27 cellular contexts compared by ENCODE assay signal in the genomic region with DNA sequence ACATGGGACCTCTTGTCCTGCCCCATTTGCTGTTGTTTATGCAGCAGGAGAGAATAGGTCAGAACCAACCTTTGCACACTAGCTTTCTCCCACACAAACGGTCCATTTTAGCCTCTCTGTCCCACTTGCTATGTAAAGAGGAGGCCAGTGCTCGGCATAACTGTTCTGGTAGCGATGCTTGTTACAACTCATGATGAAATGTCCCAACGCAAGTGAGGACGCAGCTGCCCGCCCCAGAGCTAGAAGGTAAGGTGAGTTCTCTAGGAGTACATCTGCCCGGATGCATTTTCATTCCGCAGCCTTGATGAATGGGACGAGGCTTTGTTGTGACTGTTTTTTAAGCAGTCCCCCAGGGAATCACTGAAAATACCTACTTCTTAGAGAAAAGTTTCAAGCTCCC.
"Had no signal": no experiment of that assay in that cellular context is flagged by ENCODE, and none has a peak within 500 bp of the region (broad histone marks: within the 10 kb centered on the region; RNA-seq: fewer than 3 reads in every experiment).

No MANE protein-coding gene starts in this region.

- DNase-seq: activated CD4-positive, alpha-beta memory T cell treated with anti-CD3 and anti-CD28 coated beads for 36 hours; activated CD4-positive, alpha-beta T cell treated with anti-CD3 and anti-CD28 coated beads for 36 hours; activated CD4-positive, alpha-beta T cell treated with anti-CD3 and anti-CD28 coated beads, Interleukin-2, amount 10 ng/mL, durations not matched to agents 24 days and 14 days; activated CD4-positive, CD25-positive, alpha-beta regulatory T cell; activated CD4-positive, CD25-positive, alpha-beta regulatory T cell treated with anti-CD3 and anti-CD28 coated beads, Interleukin-2, amount 50 U/mL, for 72 hours; activated effector memory CD4-positive, alpha-beta T cell treated with anti-CD3 and anti-CD28 coated beads, Interleukin-2, amount 50 U/mL, for 16 hours; activated naive CD4-positive, alpha-beta T cell treated with anti-CD3 and anti-CD28 coated beads for 36 hours; activated naive CD8-positive, alpha-beta T cell treated with anti-CD3 and anti-CD28 coated beads, Interleukin-2, amount 10 ng/mL, durations not matched to agents 7 days and 5 days; activated T-cell treated with anti-CD3 and anti-CD28 coated beads, Interleukin-2, amount 50 U/mL, for 1 hour; activated T-cell treated with anti-CD3 and anti-CD28 coated beads, Interleukin-2, amount 50 U/mL, for 48 hours; central memory CD4-positive, alpha-beta T cell; cerebellar nuclear complex; cortex of kidney; dermis blood vessel endothelial cell; effector CD8-positive, alpha-beta T cell; foreskin fibroblast; glutamatergic neuron; heart left ventricle; T-helper 2 cell had no signal

- H3K36me3 ChIP-seq: breast epithelium, cardiac muscle cell had no signal

- H3K9me3 ChIP-seq: ascending aorta, breast epithelium, heart left ventricle had no signal

- H3K9me3 Mint-ChIP-seq: activated CD4-positive, alpha-beta memory T cell treated with anti-CD3 and anti-CD28 coated beads for 36 hours; activated CD4-positive, alpha-beta T cell treated with anti-CD3 and anti-CD28 coated beads, Interleukin-2, amount 10 ng/mL, durations not matched to agents 24 days and 14 days; activated naive CD4-positive, alpha-beta T cell treated with anti-CD3 and anti-CD28 coated beads for 36 hours; activated naive CD4-positive, alpha-beta T cell treated with anti-CD3 and anti-CD28 coated beads, Interleukin-2, amount 50 U/mL, for 24 hours; activated naive CD8-positive, alpha-beta T cell treated with anti-CD3 and anti-CD28 coated beads, Interleukin-2, amount 10 ng/mL, durations not matched to agents 7 days and 5 days; activated T-helper 1 cell treated with anti-CD3 and anti-CD28 coated beads, Interleukin-12 subunit alpha, Interleukin-12 subunit beta, Interleukin-2, Interleukin-4 antibody, amounts not matched to agents 30 ng/mL and 10 ng/mL and 1 ng/mL, durations not matched to agents 14 hours and 24 hours and 36 hours; activated T-helper 2 cell treated with anti-CD3 and anti-CD28 coated beads, Interferon-gamma antibody, Interleukin-2, Interleukin-4, amounts not matched to agents 10 μg/mL and 5 μg/mL and 100 μg/mL, durations not matched to agents 14 hours and 24 hours and 36 hours had no signal

- H3K27ac ChIP-seq: ascending aorta, breast epithelium, cardiac muscle cell, epithelial cell of prostate, heart left ventricle had no signal

- H3K27me3 ChIP-seq: ascending aorta, breast epithelium, cardiac muscle cell, heart left ventricle had no signal

- H3K4me3 ChIP-seq: ascending aorta, breast epithelium, cardiac muscle cell, heart left ventricle had no signal

- H3K27ac Mint-ChIP-seq: activated CD4-positive, alpha-beta memory T cell treated with anti-CD3 and anti-CD28 coated beads for 36 hours; activated CD4-positive, alpha-beta T cell treated with anti-CD3 and anti-CD28 coated beads for 36 hours; activated CD4-positive, alpha-beta T cell treated with anti-CD3 and anti-CD28 coated beads, Interleukin-2, amount 10 ng/mL, durations not matched to agents 24 days and 14 days; activated naive CD4-positive, alpha-beta T cell treated with anti-CD3 and anti-CD28 coated beads for 36 hours; activated naive CD4-positive, alpha-beta T cell treated with anti-CD3 and anti-CD28 coated beads, Interleukin-2, amount 50 U/mL, for 24 hours; activated naive CD8-positive, alpha-beta T cell treated with anti-CD3 and anti-CD28 coated beads, Interleukin-2, amount 10 ng/mL, durations not matched to agents 7 days and 5 days; activated T-helper 1 cell treated with anti-CD3 and anti-CD28 coated beads, Interleukin-12 subunit alpha, Interleukin-12 subunit beta, Interleukin-2, Interleukin-4 antibody, amounts not matched to agents 30 ng/mL and 10 ng/mL and 1 ng/mL, durations not matched to agents 14 hours and 24 hours and 36 hours; activated T-helper 2 cell treated with anti-CD3 and anti-CD28 coated beads, Interferon-gamma antibody, Interleukin-2, Interleukin-4, amounts not matched to agents 10 μg/mL and 5 μg/mL and 100 μg/mL, durations not matched to agents 14 hours and 24 hours and 36 hours had no signal

- ATAC-seq: activated CD4-positive, alpha-beta T cell treated with anti-CD3 and anti-CD28 coated beads for 36 hours; heart left ventricle had no signal

- H3K4me3 Mint-ChIP-seq: activated CD4-positive, alpha-beta memory T cell treated with anti-CD3 and anti-CD28 coated beads for 36 hours; activated CD4-positive, alpha-beta T cell treated with anti-CD3 and anti-CD28 coated beads for 36 hours; activated CD4-positive, alpha-beta T cell treated with anti-CD3 and anti-CD28 coated beads, Interleukin-2, amount 10 ng/mL, durations not matched to agents 24 days and 14 days; activated naive CD4-positive, alpha-beta T cell treated with anti-CD3 and anti-CD28 coated beads for 36 hours; activated naive CD4-positive, alpha-beta T cell treated with anti-CD3 and anti-CD28 coated beads, Interleukin-2, amount 50 U/mL, for 24 hours; activated naive CD8-positive, alpha-beta T cell treated with anti-CD3 and anti-CD28 coated beads, Interleukin-2, amount 10 ng/mL, durations not matched to agents 7 days and 5 days; activated T-helper 1 cell treated with anti-CD3 and anti-CD28 coated beads, Interleukin-12 subunit alpha, Interleukin-12 subunit beta, Interleukin-2, Interleukin-4 antibody, amounts not matched to agents 30 ng/mL and 10 ng/mL and 1 ng/mL, durations not matched to agents 14 hours and 24 hours and 36 hours had no signal

- H3K36me3 Mint-ChIP-seq: activated CD4-positive, alpha-beta memory T cell treated with anti-CD3 and anti-CD28 coated beads for 36 hours; activated naive CD4-positive, alpha-beta T cell treated with anti-CD3 and anti-CD28 coated beads, Interleukin-2, amount 50 U/mL, for 24 hours; activated naive CD8-positive, alpha-beta T cell treated with anti-CD3 and anti-CD28 coated beads, Interleukin-2, amount 10 ng/mL, durations not matched to agents 7 days and 5 days; brain had no signal
